Comparison of ENCODE assay signal across 7 cellular contexts in the genomic region with DNA sequence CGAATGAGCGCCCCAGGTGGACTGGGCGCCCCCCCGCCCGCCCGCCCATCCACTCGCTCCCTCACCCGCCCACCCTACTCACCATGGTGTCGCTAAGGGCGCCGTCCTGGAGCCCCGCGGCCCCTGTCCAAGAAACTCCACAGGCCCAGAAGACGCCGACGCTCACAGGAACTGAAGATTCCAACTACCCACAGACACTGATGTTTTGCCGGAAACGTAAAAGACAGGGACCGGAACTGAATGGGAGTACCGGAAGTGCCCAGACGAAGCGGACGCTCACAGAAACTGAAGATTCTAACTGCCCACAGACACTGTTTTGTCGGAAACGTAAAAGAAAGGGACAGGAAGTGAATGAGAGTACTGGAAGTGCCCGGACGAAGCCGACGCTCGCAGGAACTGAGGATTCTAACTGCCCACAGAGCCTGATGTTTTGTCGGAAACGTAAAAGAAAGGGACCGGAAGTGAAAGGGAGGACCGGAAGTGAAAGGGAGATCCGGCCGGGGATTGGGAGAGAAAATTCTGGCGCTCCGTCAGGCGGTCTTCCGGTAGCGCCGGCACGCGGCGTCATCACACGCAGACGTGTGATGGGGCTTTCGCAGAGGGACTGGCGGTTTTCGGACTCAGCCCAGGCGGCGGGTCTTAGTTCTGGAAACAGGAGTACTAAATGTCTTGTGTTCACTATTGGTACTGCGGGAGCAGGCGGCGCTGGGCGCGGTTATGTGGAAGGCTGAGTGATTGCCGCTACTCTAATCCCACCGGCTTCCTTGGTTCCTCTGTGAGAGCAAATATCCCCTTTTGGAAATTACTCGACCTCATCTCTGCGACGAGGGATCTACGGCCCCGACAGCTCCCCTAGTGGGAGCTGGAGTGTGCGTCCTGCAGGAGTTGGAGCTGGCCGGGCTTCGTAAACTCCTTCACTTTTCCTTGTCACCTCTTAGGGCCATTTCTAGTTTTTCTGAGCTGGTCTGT. TPM values are rescaled to one million over a fixed set of nuclear protein-coding genes. Genes with fewer than 3 reads are reported as not detected.
DNase-seq lines count a peak whose midpoint lies in the region; ATAC-seq, FAIRE-seq and TF ChIP-seq lines count a peak whose summit lies in the region.

A gene (minus strand): TSS at position 173 of the 969 bp plus-strand sequence. CDS start 88 bp downstream, at position 85.

- peaks cover 4% of the 10 kb centered on the region for H3K36me3 Mint-ChIP-seq in astrocyte (ENCODE audit: low read depth, unreplicated experiment)

- H3K79me2 ChIP-seq in astrocyte (ENCODE audit: insufficient read depth, low read length): peaks cover 24% of the 10 kb centered on the region

- H3K9ac ChIP-seq in astrocyte (ENCODE audit: low read length): peak within 1 kb of the TSS; percentile 99

- H3K27ac ChIP-seq in astrocyte (ENCODE audit: low read depth, low read length): peak within 1 kb of the TSS; percentile 100

- FAIRE-seq in GM18507 (lab: Jason Lieb, UNC): peak; percentile 94
- no peak for FAIRE-seq in astrocyte (lab: Jason Lieb, UNC)

- H3K4me3 ChIP-seq in astrocyte (ENCODE audit: insufficient read depth, low read depth, low read length): peak within 1 kb of the TSS; percentile 99

- peak within 1 kb of the TSS; percentile 96 for H3K4me3 Mint-ChIP-seq in astrocyte (ENCODE audit: unreplicated experiment)

- H3K36me3 ChIP-seq in astrocyte (ENCODE audit: insufficient read depth, low read length): peaks cover 19% of the 10 kb centered on the region

- DNase-seq in GM18507 (ENCODE audit: extremely low spot score, insufficient read length, low read depth) (peak; percentile 90), NCI-H2029 (lab: John Stamatoyannopoulos, UW) (peak; percentile 76), T-helper 22 cell (ENCODE audit: low read depth) (peak; percentile 83), astrocyte (ENCODE audit: low read depth) (peak; percentile 92), hepatic stellate cell (ENCODE audit: low spot score) (peak; percentile 96), retina (peak; percentile 99)

- peak within 1 kb of the TSS; percentile 98 for H3K4me2 ChIP-seq in astrocyte (ENCODE audit: low read length)

- H3K27me3 ChIP-seq in astrocyte (ENCODE audit: insufficient read depth, low read length): no peaks in the 10 kb centered on the region

- peaks cover 13% of the 10 kb centered on the region for H3K4me1 Mint-ChIP-seq in astrocyte (ENCODE audit: low read depth, unreplicated experiment)

- TF ChIP-seq CTCF in astrocyte (IDR thresholded peaks at IDR 0.05; ENCODE audit: insufficient read depth, low read depth, low read length): peak; percentile 88

- no peaks in the 10 kb centered on the region for H3K27me3 Mint-ChIP-seq in astrocyte (ENCODE audit: low read depth, unreplicated experiment)

- H3K27ac Mint-ChIP-seq in astrocyte (ENCODE audit: unreplicated experiment): peak within 1 kb of the TSS; percentile 100

- peak; percentile 72 for ATAC-seq in HG02981 (IDR thresholded peaks at IDR 0.05; ENCODE audit: unreplicated experiment)

- peaks cover 6% of the 10 kb centered on the region for H4K20me1 ChIP-seq in astrocyte (ENCODE audit: insufficient read depth, low read length)

- peaks cover 16% of the 10 kb centered on the region for H3K4me1 ChIP-seq in astrocyte (ENCODE audit: insufficient read depth, low read length)

- H2AFZ ChIP-seq in astrocyte (ENCODE audit: low read depth, low read length): peak within 1 kb of the TSS; percentile 98

- H3K9me3 ChIP-seq in astrocyte (ENCODE audit: insufficient read depth, low read depth, low read length): no peaks in the 10 kb centered on the region

- H3K9me3 Mint-ChIP-seq in astrocyte (ENCODE audit: unreplicated experiment): no peaks in the 10 kb centered on the region

RNA-seq across cellular contexts. Expression of the gene that starts here (rescaled TPM):
- total RNA-seq in astrocyte: 26.6 and 29.7 TPM in 2 replicates

Comparison
In these comparisons a context has a peak if more than half of its experiments do, and no peak if none do; other contexts are left out.
1. Peak in every context shown above with its lines: DNase-seq, ATAC-seq, H3K4me3 ChIP-seq and H3K27ac ChIP-seq.